In the genomic region with DNA sequence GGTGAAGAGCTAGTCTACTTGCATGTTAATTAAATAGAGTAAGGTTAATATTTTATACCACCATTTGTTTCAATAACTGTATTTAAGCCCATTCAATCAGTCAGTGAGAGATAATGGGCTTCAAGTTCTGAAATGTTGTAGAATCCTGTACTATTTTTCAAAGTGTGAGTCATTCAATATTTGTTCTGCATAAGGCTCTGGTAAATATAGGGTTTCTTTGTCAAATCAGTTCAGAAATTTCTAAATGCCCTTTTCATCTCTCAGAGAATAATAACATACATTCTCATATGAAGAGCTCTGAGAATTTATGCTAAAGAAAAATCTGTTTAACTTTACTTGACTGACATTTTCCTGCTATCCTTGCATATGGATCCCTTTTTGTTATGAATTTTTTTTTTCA, we compare ENCODE assay signal across 1 cellular context.
TF ChIP-seq lines count a peak whose summit lies in the region.

No MANE protein-coding gene starts in this region.

TF ChIP-seq in K562, 482 proteins besides CTCF, POLR2A, EP300 and RAD21 (continued from another document):
- TF ChIP-seq, protein P1, sequence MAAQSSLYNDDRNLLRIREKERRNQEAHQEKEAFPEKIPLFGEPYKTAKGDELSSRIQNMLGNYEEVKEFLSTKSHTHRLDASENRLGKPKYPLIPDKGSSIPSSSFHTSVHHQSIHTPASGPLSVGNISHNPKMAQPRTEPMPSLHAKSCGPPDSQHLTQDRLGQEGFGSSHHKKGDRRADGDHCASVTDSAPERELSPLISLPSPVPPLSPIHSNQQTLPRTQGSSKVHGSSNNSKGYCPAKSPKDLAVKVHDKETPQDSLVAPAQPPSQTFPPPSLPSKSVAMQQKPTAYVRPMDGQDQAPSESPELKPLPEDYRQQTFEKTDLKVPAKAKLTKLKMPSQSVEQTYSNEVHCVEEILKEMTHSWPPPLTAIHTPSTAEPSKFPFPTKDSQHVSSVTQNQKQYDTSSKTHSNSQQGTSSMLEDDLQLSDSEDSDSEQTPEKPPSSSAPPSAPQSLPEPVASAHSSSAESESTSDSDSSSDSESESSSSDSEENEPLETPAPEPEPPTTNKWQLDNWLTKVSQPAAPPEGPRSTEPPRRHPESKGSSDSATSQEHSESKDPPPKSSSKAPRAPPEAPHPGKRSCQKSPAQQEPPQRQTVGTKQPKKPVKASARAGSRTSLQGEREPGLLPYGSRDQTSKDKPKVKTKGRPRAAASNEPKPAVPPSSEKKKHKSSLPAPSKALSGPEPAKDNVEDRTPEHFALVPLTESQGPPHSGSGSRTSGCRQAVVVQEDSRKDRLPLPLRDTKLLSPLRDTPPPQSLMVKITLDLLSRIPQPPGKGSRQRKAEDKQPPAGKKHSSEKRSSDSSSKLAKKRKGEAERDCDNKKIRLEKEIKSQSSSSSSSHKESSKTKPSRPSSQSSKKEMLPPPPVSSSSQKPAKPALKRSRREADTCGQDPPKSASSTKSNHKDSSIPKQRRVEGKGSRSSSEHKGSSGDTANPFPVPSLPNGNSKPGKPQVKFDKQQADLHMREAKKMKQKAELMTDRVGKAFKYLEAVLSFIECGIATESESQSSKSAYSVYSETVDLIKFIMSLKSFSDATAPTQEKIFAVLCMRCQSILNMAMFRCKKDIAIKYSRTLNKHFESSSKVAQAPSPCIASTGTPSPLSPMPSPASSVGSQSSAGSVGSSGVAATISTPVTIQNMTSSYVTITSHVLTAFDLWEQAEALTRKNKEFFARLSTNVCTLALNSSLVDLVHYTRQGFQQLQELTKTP (IDR thresholded peaks at IDR 0.05; ENCODE audit: low read depth in 1 of 2, partially characterized antibody in 2 of 2) = no peak
- TF ChIP-seq DACH1 (IDR thresholded peaks at IDR 0.05; ENCODE audit: partially characterized antibody) = no peak
